Comparison of ENCODE assay signal across 8 cellular contexts in the genomic region with DNA sequence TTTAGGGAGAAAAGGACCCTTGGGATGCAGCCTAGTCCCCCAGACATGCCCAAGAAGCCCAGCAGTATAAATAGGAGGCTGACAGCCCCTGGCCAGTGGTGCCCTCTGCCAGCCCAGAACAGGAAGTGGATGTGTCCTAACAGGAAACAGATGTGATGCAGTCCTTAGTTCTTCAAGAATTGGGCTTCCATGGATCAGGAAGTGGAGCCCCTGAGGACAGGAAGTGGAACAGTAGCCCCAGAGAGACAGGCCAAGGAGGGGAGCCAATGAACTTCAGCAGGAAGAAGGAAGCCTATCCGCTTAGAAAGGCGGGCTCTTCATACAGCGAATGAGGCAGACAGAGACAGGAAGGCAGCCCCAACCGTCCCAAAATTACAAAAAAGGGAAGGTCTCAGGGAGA. TPM values are rescaled to one million over a fixed set of nuclear protein-coding genes. Genes with fewer than 3 reads are reported as not detected.
DNase-seq lines count a peak whose midpoint lies in the region; FAIRE-seq and TF ChIP-seq lines count a peak whose summit lies in the region.

No MANE protein-coding gene starts in this region.

- TF ChIP-seq CTCF in DOHH2 (IDR thresholded peaks at IDR 0.05; ENCODE audit: low read depth, low read length, poor library complexity, severe bottlenecking) (no peak), OCI-LY3 (IDR thresholded peaks at IDR 0.05; ENCODE audit: low read depth, low read length) (no peak), endothelial cell (IDR thresholded peaks at IDR 0.05; ENCODE audit: unreplicated experiment) (no peak)

- no peak overlapping the region for H3K18ac ChIP-seq in neuronal stem cell (ENCODE audit: low read length)

- H3K36me3 ChIP-seq in DOHH2 (ENCODE audit: control insufficient read depth, low read length) (no peaks in the 10 kb centered on the region), OCI-LY3 (replicated peaks; ENCODE audit: low read depth, low read length) (no peaks in the 10 kb centered on the region), neuronal stem cell (replicated peaks in 1 of 2; ENCODE audit: control insufficient read depth in 2 of 2, insufficient read depth in 2 of 2, low read length in 2 of 2) (peaks cover 0 to 2% of the 10 kb centered on the region in 2 donors)

- H3K27ac ChIP-seq in DOHH2 (ENCODE audit: low read depth, low read length) (peak overlapping the region; percentile 90), OCI-LY3 (ENCODE audit: low read length) (no peak overlapping the region), neuronal stem cell (replicated peaks; ENCODE audit: low read length) (no peak overlapping the region)

- no peak overlapping the region for H2AK5ac ChIP-seq in neuronal stem cell (ENCODE audit: low read depth, low read length)

- H3K4me2 ChIP-seq in DOHH2 (ENCODE audit: low read length) (peak overlapping the region; percentile 67), OCI-LY3 (ENCODE audit: low read length) (no peak overlapping the region), neuronal stem cell (ENCODE audit: insufficient read depth, low read length, poor library complexity, severe bottlenecking) (no peak overlapping the region)

- H3K4me3 ChIP-seq in DOHH2 (ENCODE audit: low read length) (peak overlapping the region; percentile 57), OCI-LY3 (ENCODE audit: low read length) (no peak overlapping the region), neuronal stem cell (ENCODE audit: low read length in 2 of 2) (no peak overlapping the region)

- H3K27me3 ChIP-seq in DOHH2 (ENCODE audit: control insufficient read depth, low read length), result no peaks in the 10 kb centered on the region
- no peaks in the 10 kb centered on the region for H3K27me3 ChIP-seq in OCI-LY3 (ENCODE audit: low read depth, low read length)
- no peaks in the 10 kb centered on the region for H3K27me3 ChIP-seq in neuronal stem cell (ENCODE audit: control insufficient read depth in 3 of 3, insufficient read depth in 3 of 3, low read depth in 1 of 3, low read length in 3 of 3)

- no peak overlapping the region for H3K14ac ChIP-seq in neuronal stem cell (ENCODE audit: low read length)

- FAIRE-seq in GM19239 (lab: Jason Lieb, UNC), result no peak

- H3K4me1 ChIP-seq in DOHH2 (ENCODE audit: control insufficient read depth, low read length), result peaks cover 39% of the 10 kb centered on the region
- peaks cover 18% of the 10 kb centered on the region for H3K4me1 ChIP-seq in OCI-LY3 (ENCODE audit: low read length)
- H3K4me1 ChIP-seq in neuronal stem cell (ENCODE audit: control insufficient read depth in 2 of 2, insufficient read depth in 1 of 2, low read depth in 1 of 2, low read length in 2 of 2), result peaks cover 5 to 8% of the 10 kb centered on the region in 2 donors

- peaks cover 41% of the 10 kb centered on the region for H3F3A ChIP-seq in DOHH2 (ENCODE audit: control insufficient read depth, insufficient read depth)

- no peak overlapping the region for H2BK15ac ChIP-seq in neuronal stem cell (ENCODE audit: low read length)

- peak overlapping the region; percentile 98 for H3K27ac Mint-ChIP-seq in endothelial cell (ENCODE audit: unreplicated experiment)

- no peaks in the 10 kb centered on the region for H4K20me1 ChIP-seq in DOHH2 (ENCODE audit: control insufficient read depth, insufficient read depth, low read depth, low read length)
- H4K20me1 ChIP-seq in OCI-LY3 (ENCODE audit: insufficient read depth, low read length), result no peaks in the 10 kb centered on the region

- H3K9me3 Mint-ChIP-seq in endothelial cell (ENCODE audit: unreplicated experiment), result no peaks in the 10 kb centered on the region

- H3K9ac ChIP-seq in OCI-LY3 (ENCODE audit: low read length) (no peak overlapping the region), neuronal stem cell (ENCODE audit: low read depth, low read length, poor library complexity) (no peak overlapping the region)

- H3K79me2 ChIP-seq in DOHH2 (ENCODE audit: control insufficient read depth, low read length) (no peaks in the 10 kb centered on the region), OCI-LY3 (ENCODE audit: low read length) (no peaks in the 10 kb centered on the region)

- no peaks in the 10 kb centered on the region for H3K79me1 ChIP-seq in neuronal stem cell (ENCODE audit: low read depth, low read length)

- no peak overlapping the region for H3K23ac ChIP-seq in neuronal stem cell (ENCODE audit: low read depth, low read length, poor library complexity)

- H4K8ac ChIP-seq in neuronal stem cell (ENCODE audit: low read depth, low read length), result no peak overlapping the region

- peaks cover 3% of the 10 kb centered on the region for H3K36me3 Mint-ChIP-seq in endothelial cell (ENCODE audit: low read depth, unreplicated experiment)

- H2AFZ ChIP-seq in OCI-LY3 (ENCODE audit: low read depth, low read length) (peak overlapping the region; percentile 86), neuronal stem cell (ENCODE audit: low read length) (peak overlapping the region; percentile 79)

- no peak overlapping the region for H2BK12ac ChIP-seq in neuronal stem cell (ENCODE audit: low read length)

- H3K9me2 ChIP-seq in DOHH2 (replicated peaks; ENCODE audit: control insufficient read depth, low read length), result no peaks in the 10 kb centered on the region

- DNase-seq in endothelial cell (ENCODE audit: low spot score) (peak; percentile 54), neuronal stem cell (ENCODE audit: low spot score) (no peak), GM19239 (ENCODE audit: insufficient read length, low spot score) (no peak), SHP77 (lab: John Stamatoyannopoulos, UW) (no peak), SHP77 treated with DMSO at 0.1 percent for 48 hours (lab: John Stamatoyannopoulos, UW) (no peak), superior temporal gyrus (ENCODE audit: extremely low spot score) (no peak)

- H2BK5ac ChIP-seq in neuronal stem cell (ENCODE audit: low read length), result no peak overlapping the region

- no CpG with 5 or more reads among the region's 4 CpGs for WGBS in neuronal stem cell (ENCODE audit: extremely low coverage in 2 of 2, insufficient read length in 2 of 2, insufficient replicate concordance in 1 of 2), 2 donors

- peaks cover 31% of the 10 kb centered on the region for H3K4me1 Mint-ChIP-seq in endothelial cell (ENCODE audit: unreplicated experiment)

- H2BK120ac ChIP-seq in neuronal stem cell (ENCODE audit: low read depth, low read length), result no peak overlapping the region

- no peak overlapping the region for H4K91ac ChIP-seq in neuronal stem cell (ENCODE audit: low read depth, low read length, poor library complexity)

- peaks cover 5% of the 10 kb centered on the region; the same call in 1 of the 2 replicates for H3K9me3 ChIP-seq in DOHH2 (ENCODE audit: control insufficient read depth, insufficient read depth, low read length)
- H3K9me3 ChIP-seq in OCI-LY3 (ENCODE audit: insufficient read depth, low read length), result no peaks in the 10 kb centered on the region
- H3K9me3 ChIP-seq in neuronal stem cell (replicated peaks in 1 of 2; ENCODE audit: control insufficient read depth in 2 of 2, insufficient read depth in 1 of 2, low read depth in 1 of 2, low read length in 2 of 2), result no peaks in the 10 kb centered on the region

- peak overlapping the region; percentile 73 for H3K4me3 Mint-ChIP-seq in endothelial cell (ENCODE audit: unreplicated experiment)

- no peak overlapping the region for H3K4ac ChIP-seq in neuronal stem cell (ENCODE audit: low read length)

- peaks cover 3% of the 10 kb centered on the region for H3K27me3 Mint-ChIP-seq in endothelial cell (ENCODE audit: unreplicated experiment)

RNA-seq across cellular contexts. Expression of a gene that starts 7.2 kb away (rescaled TPM):
- 3.4 TPM for total RNA-seq in endothelial cell (ENCODE audit: unreplicated experiment)
- polyA plus RNA-seq in neuronal stem cell (2013, experiment 1 of 2), result 3.7 TPM
- 4.2 TPM for polyA plus RNA-seq in neuronal stem cell (2013, experiment 2 of 2)

RNA-seq across cellular contexts. Expression of a gene that starts 9.7 kb away (rescaled TPM):
- total RNA-seq in endothelial cell (ENCODE audit: unreplicated experiment), result 53.9 TPM
- 27.1 TPM for polyA plus RNA-seq in neuronal stem cell (2013, experiment 1 of 2)
- 26.1 TPM for polyA plus RNA-seq in neuronal stem cell (2013, experiment 2 of 2)

RNA-seq across cellular contexts. Expression of a gene that starts 19.8 kb away (rescaled TPM):
- total RNA-seq in endothelial cell (ENCODE audit: unreplicated experiment), result 117 TPM
- 60.7 TPM for polyA plus RNA-seq in neuronal stem cell (2013, experiment 1 of 2)
- 57.8 TPM for polyA plus RNA-seq in neuronal stem cell (2013, experiment 2 of 2)

RNA-seq across cellular contexts. Expression of a gene that starts 45.3 kb away (rescaled TPM):
- 42.9 TPM for total RNA-seq in endothelial cell (ENCODE audit: unreplicated experiment)
- 16.7 TPM for polyA plus RNA-seq in neuronal stem cell (2013, experiment 1 of 2)
- polyA plus RNA-seq in neuronal stem cell (2013, experiment 2 of 2), result 16.5 TPM

RNA-seq across cellular contexts. Expression of a gene that starts 54.0 kb away (rescaled TPM):
- 23.4 TPM for total RNA-seq in endothelial cell (ENCODE audit: unreplicated experiment)
- 16.0 TPM for polyA plus RNA-seq in neuronal stem cell (2013, experiment 1 of 2)
- polyA plus RNA-seq in neuronal stem cell (2013, experiment 2 of 2), result 15.3 TPM
